Comparison of ENCODE assay signal across 10 cellular contexts in genomic region chr12:14959916-14960315, GRCh38. TPM values are rescaled to one million over a fixed set of nuclear protein-coding genes. Genes with fewer than 3 reads are reported as not detected.
A peak's percentile ranks its signal among the peaks of the same experiment; 100 is the strongest.
DNase-seq lines count a peak whose midpoint lies in the region; ATAC-seq and TF ChIP-seq lines count a peak whose summit lies in the region.
"Had no signal": no experiment of that assay in that cellular context is flagged by ENCODE, and none has a peak within 500 bp of the region (broad histone marks: within the 10 kb centered on the region; RNA-seq: fewer than 3 reads in every experiment).

No MANE protein-coding gene starts in this region.

- ATAC-seq in left ventricle myocardium superior (no peak), upper lobe of right lung (no peak), HG02970 (IDR thresholded peaks at IDR 0.05; ENCODE audit: low FRiP score, unreplicated experiment) (no peak)
- ATAC-seq in activated naive CD8-positive, alpha-beta T cell treated with anti-CD3 and anti-CD28 coated beads, Interleukin-2, amount 10 ng/mL, durations not matched to agents 7 days and 5 days (ENCODE audit: low read depth): no peak

- H3K36me3 Mint-ChIP-seq in activated naive CD8-positive, alpha-beta T cell treated with anti-CD3 and anti-CD28 coated beads, Interleukin-2, amount 10 ng/mL, durations not matched to agents 7 days and 5 days: peaks cover 35% of the 10 kb centered on the region
- no peaks in the 10 kb centered on the region for H3K36me3 Mint-ChIP-seq in Calu3 (ENCODE audit: insufficient read depth, unreplicated experiment)

- H3K9me3 Mint-ChIP-seq in activated naive CD8-positive, alpha-beta T cell treated with anti-CD3 and anti-CD28 coated beads, Interleukin-2, amount 10 ng/mL, durations not matched to agents 7 days and 5 days: no peaks in the 10 kb centered on the region
- no peaks in the 10 kb centered on the region for H3K9me3 Mint-ChIP-seq in Calu3 (ENCODE audit: low read depth, unreplicated experiment)

- peaks cover 41% of the 10 kb centered on the region for H3K4me1 Mint-ChIP-seq in activated naive CD8-positive, alpha-beta T cell treated with anti-CD3 and anti-CD28 coated beads, Interleukin-2, amount 10 ng/mL, durations not matched to agents 7 days and 5 days
- peaks cover 11% of the 10 kb centered on the region for H3K4me1 Mint-ChIP-seq in Calu3 (ENCODE audit: low read depth, unreplicated experiment)

- H3K27ac Mint-ChIP-seq in activated naive CD8-positive, alpha-beta T cell treated with anti-CD3 and anti-CD28 coated beads, Interleukin-2, amount 10 ng/mL, durations not matched to agents 7 days and 5 days: peak overlapping the region; percentile 99
- no peak overlapping the region for H3K27ac Mint-ChIP-seq in Calu3 (ENCODE audit: unreplicated experiment)

- H3K4me3 ChIP-seq in right atrium auricular region (peak overlapping the region in 1 of 2 donors; percentile 54), mononuclear cell (ENCODE audit: low read length) (peak overlapping the region; percentile 96), upper lobe of right lung (peak overlapping the region; percentile 60)

- no peaks in the 10 kb centered on the region for H3K9me3 ChIP-seq in right atrium auricular region
- no peaks in the 10 kb centered on the region for H3K9me3 ChIP-seq in mononuclear cell (ENCODE audit: low read depth, low read length)
- H3K9me3 ChIP-seq in upper lobe of right lung: no peaks in the 10 kb centered on the region

- intact Hi-C loops in left ventricle myocardium superior (cut with micrococcal nuclease) (no loop called here), upper lobe of right lung (cut with DNase I) (no loop called here), Calu3 (cut with micrococcal nuclease; ENCODE audit: unreplicated experiment) (no loop called here)

- H3K36me3 ChIP-seq in right atrium auricular region (no peaks in the 10 kb centered on the region), upper lobe of right lung (no peaks in the 10 kb centered on the region)

- TF ChIP-seq CTCF in right atrium auricular region (IDR thresholded peaks at IDR 0.05) (no peak), upper lobe of right lung (IDR thresholded peaks at IDR 0.05) (no peak), Calu3 (IDR thresholded peaks at IDR 0.05; ENCODE audit: unreplicated experiment) (no peak)

- BruUV-seq in Calu3 (replicated peaks; lab: Mats Ljungman, UMichigan): no TSS peak

- H3K4me3 Mint-ChIP-seq in activated naive CD8-positive, alpha-beta T cell treated with anti-CD3 and anti-CD28 coated beads, Interleukin-2, amount 10 ng/mL, durations not matched to agents 7 days and 5 days: peak overlapping the region; percentile 98
- no peak overlapping the region for H3K4me3 Mint-ChIP-seq in Calu3 (ENCODE audit: low read depth, unreplicated experiment)

- no peak for DNase-seq in right atrium auricular region (ENCODE audit: low spot score)
- no peak for DNase-seq in left ventricle myocardium superior
- no peak for DNase-seq in activated naive CD8-positive, alpha-beta T cell treated with anti-CD3 and anti-CD28 coated beads, Interleukin-2, amount 10 ng/mL, durations not matched to agents 7 days and 5 days
- DNase-seq in upper lobe of right lung: no peak
- no peak for DNase-seq in NOMO-1 treated with DMSO at 0.1 percent for 48 hours (lab: John Stamatoyannopoulos, UW; ENCODE audit: unreplicated experiment)
- no peak for DNase-seq in Calu3
- DNase-seq: activated CD4-positive, CD25-positive, alpha-beta regulatory T cell treated with anti-CD3 and anti-CD28 coated beads, Interleukin-2, amount 50 U/mL, for 72 hours had no signal

- CTCF ChIA-PET in Calu3 (lab: Charles Lee): no interaction called here

- peak overlapping the region; percentile 72 to 83 for H3K27ac ChIP-seq in right atrium auricular region
- H3K27ac ChIP-seq in upper lobe of right lung: peak overlapping the region; percentile 85

- no peaks in the 10 kb centered on the region for H3K27me3 Mint-ChIP-seq in activated naive CD8-positive, alpha-beta T cell treated with anti-CD3 and anti-CD28 coated beads, Interleukin-2, amount 10 ng/mL, durations not matched to agents 7 days and 5 days
- H3K27me3 Mint-ChIP-seq in Calu3 (ENCODE audit: unreplicated experiment): no peaks in the 10 kb centered on the region

- peaks cover 0 to 44% of the 10 kb centered on the region in 2 donors for H3K4me1 ChIP-seq in right atrium auricular region
- H3K4me1 ChIP-seq in mononuclear cell (ENCODE audit: insufficient read depth, low read length): peaks cover 67% of the 10 kb centered on the region
- H3K4me1 ChIP-seq in upper lobe of right lung: peaks cover 23% of the 10 kb centered on the region

- H3K27me3 ChIP-seq in right atrium auricular region (no peaks in the 10 kb centered on the region), mononuclear cell (ENCODE audit: insufficient read depth, low read length) (no peaks in the 10 kb centered on the region), upper lobe of right lung (no peaks in the 10 kb centered on the region)

- POLR2A ChIA-PET in activated naive CD8-positive, alpha-beta T cell treated with anti-CD3 and anti-CD28 coated beads, Interleukin-2, amount 10 ng/mL, durations not matched to agents 7 days and 5 days (lab: Charles Lee): interaction anchor here (1.3 to 8.2 kb wide), 4 partner anchors 12 to 594 kb away, joined by 3 to 186 read pairs (median 16); partner anchors contain the start of gene ATF7IP

RNA-seq across cellular contexts. Expression of gene ARHGDIB, which starts 1.5 kb away (rescaled TPM):
- total RNA-seq in right atrium auricular region: 100 to 1,000 TPM in 1 of 2 donors, 10 to 100 TPM in 1; 69.5 to 124 TPM
- total RNA-seq in left ventricle myocardium superior: 56.0 TPM
- 1,000 to 10,000 TPM; 1,212 to 1,244 TPM for total RNA-seq in activated naive CD8-positive, alpha-beta T cell treated with anti-CD3 and anti-CD28 coated beads, Interleukin-2, amount 10 ng/mL, durations not matched to agents 7 days and 5 days
- 1,170 TPM for total RNA-seq in mononuclear cell
- total RNA-seq in upper lobe of right lung: 228 TPM
- 23.5 and 23.6 TPM in 2 replicates for total RNA-seq in Calu3 (2022)

RNA-seq across cellular contexts. Expression of gene PDE6H, which starts 12.9 kb away (rescaled TPM):
- total RNA-seq in right atrium auricular region (not detected), left ventricle myocardium superior (not detected), mononuclear cell (3.9 TPM), upper lobe of right lung (not detected), Calu3 (2022) (not detected in 2 replicates)
- total RNA-seq in activated naive CD8-positive, alpha-beta T cell treated with anti-CD3 and anti-CD28 coated beads, Interleukin-2, amount 10 ng/mL, durations not matched to agents 7 days and 5 days: not detected
- total RNA-seq: pulmonary artery endothelial cell had no signal

RNA-seq across cellular contexts. Expression of gene ERP27, which starts 21.6 kb away (rescaled TPM):
- total RNA-seq in right atrium auricular region: under 1 TPM; 0.31 to 0.70 TPM
- total RNA-seq in left ventricle myocardium superior: 0.25 TPM
- total RNA-seq in activated naive CD8-positive, alpha-beta T cell treated with anti-CD3 and anti-CD28 coated beads, Interleukin-2, amount 10 ng/mL, durations not matched to agents 7 days and 5 days: 10 to 100 TPM; 10.1 to 11.8 TPM
- total RNA-seq in mononuclear cell: 8.3 TPM
- 9.7 TPM for total RNA-seq in upper lobe of right lung
- 0.17 and 2.3 TPM in 2 replicates for total RNA-seq in Calu3 (2022)
